Comparison of ENCODE assay signal across 8 cellular contexts in genomic region chr1:151398691-151399065, GRCh38. TPM values are rescaled to one million over a fixed set of nuclear protein-coding genes. Genes with fewer than 3 reads are reported as not detected.
A peak's percentile ranks its signal among the peaks of the same experiment; 100 is the strongest.
DNase-seq lines count a peak whose midpoint lies in the region; ATAC-seq and TF ChIP-seq lines count a peak whose summit lies in the region.

No MANE protein-coding gene starts in this region.

- H3K36me3 Mint-ChIP-seq in stimulated activated memory B cell treated with anti-CD40 and anti-IgM and Interleukin-4, amounts not matched to agents 10 μg/mL and 1 μg/mL and 100 μg/mL, for 72 hours = peaks cover 36% of the 10 kb centered on the region

- H3K27me3 Mint-ChIP-seq in stimulated activated memory B cell treated with anti-CD40 and anti-IgM and Interleukin-4, amounts not matched to agents 10 μg/mL and 1 μg/mL and 100 μg/mL, for 72 hours = no peaks in the 10 kb centered on the region

- peak overlapping the region; percentile 93 for H3K27ac ChIP-seq in fibroblast of lung (ENCODE audit: insufficient read depth, low read length)

- H3K27ac Mint-ChIP-seq in stimulated activated memory B cell treated with anti-CD40 and anti-IgM and Interleukin-4, amounts not matched to agents 10 μg/mL and 1 μg/mL and 100 μg/mL, for 72 hours = peak overlapping the region; percentile 97

- H4K20me1 ChIP-seq in fibroblast of lung (ENCODE audit: control insufficient read depth, extremely low read depth, insufficient read depth, low read length) = no peaks in the 10 kb centered on the region

- H3K4me3 ChIP-seq in fibroblast of lung (replicated peaks in 1 of 4; ENCODE audit: control extremely low read depth in 1 of 4, insufficient read depth in 1 of 4, low read depth in 3 of 4, low read length in 4 of 4) = peak overlapping the region in 2 of 4 experiments; percentile 80 to 97

- ATAC-seq in stimulated activated memory B cell treated with anti-CD40 and anti-IgM and Interleukin-4, amounts not matched to agents 10 μg/mL and 1 μg/mL and 100 μg/mL, for 72 hours = no peak

- H3K4me1 ChIP-seq in fibroblast of lung (ENCODE audit: control insufficient read depth, extremely low read depth, insufficient read depth, low read length) = peaks cover 8% of the 10 kb centered on the region

- H3K9me3 ChIP-seq in fibroblast of lung (ENCODE audit: control insufficient read depth, insufficient read depth, low read depth, low read length) = no peaks in the 10 kb centered on the region

- no peak overlapping the region for H3K4me2 ChIP-seq in fibroblast of lung (ENCODE audit: extremely low read depth, insufficient read depth, low read length)

- H3K27me3 ChIP-seq in fibroblast of lung (ENCODE audit: control insufficient read depth, insufficient read depth, low read length) = no peaks in the 10 kb centered on the region

- peaks cover 20% of the 10 kb centered on the region for H3K79me2 ChIP-seq in fibroblast of lung (ENCODE audit: control insufficient read depth, insufficient read depth, low read length)

- H3K9ac ChIP-seq in fibroblast of lung (ENCODE audit: insufficient read depth, low read length) = no peak overlapping the region

- peaks cover 22% of the 10 kb centered on the region for H3K4me1 Mint-ChIP-seq in stimulated activated memory B cell treated with anti-CD40 and anti-IgM and Interleukin-4, amounts not matched to agents 10 μg/mL and 1 μg/mL and 100 μg/mL, for 72 hours

- H3K36me3 ChIP-seq in fibroblast of lung (ENCODE audit: control insufficient read depth, insufficient read depth, low read length) = peaks cover 8% of the 10 kb centered on the region

- H2AFZ ChIP-seq in fibroblast of lung (ENCODE audit: low read length) = no peak overlapping the region

- H3K9me3 Mint-ChIP-seq in stimulated activated memory B cell treated with anti-CD40 and anti-IgM and Interleukin-4, amounts not matched to agents 10 μg/mL and 1 μg/mL and 100 μg/mL, for 72 hours = no peaks in the 10 kb centered on the region

- peak in 2 of 3 experiments; percentile 10 to 43 for DNase-seq in NCI-H1417 (lab: John Stamatoyannopoulos, UW)
- no peak for DNase-seq in NCI-H1417 treated with DMSO at 0.1 percent for 48 hours (lab: John Stamatoyannopoulos, UW)
- peak; percentile 10 for DNase-seq in T-helper 9 cell
- no peak for DNase-seq in fibroblast of lung (ENCODE audit: low read depth in 2 of 2)
- DNase-seq in NCI-H2107 (lab: John Stamatoyannopoulos, UW) = no peak
- no peak for DNase-seq in NCI-H1930 (lab: John Stamatoyannopoulos, UW)
- DNase-seq in NCI-H510A treated with DMSO at 0.1 percent for 48 hours (lab: John Stamatoyannopoulos, UW) = no peak

- peak overlapping the region; percentile 95 for H3K4me3 Mint-ChIP-seq in stimulated activated memory B cell treated with anti-CD40 and anti-IgM and Interleukin-4, amounts not matched to agents 10 μg/mL and 1 μg/mL and 100 μg/mL, for 72 hours

- TF ChIP-seq CTCF in fibroblast of lung (conservative IDR thresholded peaks at IDR 0.05 in 1 of 2, IDR thresholded peaks at IDR 0.05 in 1 of 2; ENCODE audit: low read depth in 1 of 2, low read length in 2 of 2) = no peak

RNA-seq across cellular contexts. Expression of gene PSMB4, which starts 0.7 kb away (rescaled TPM):
- total RNA-seq in fibroblast of lung = 335 and 339 TPM in 2 replicates
- polyA plus RNA-seq in fibroblast of lung = 370 and 426 TPM in 2 replicates
- polyA plus RNA-seq in fibroblast of lung (2012) = 333 and 407 TPM in 2 replicates
- 644 and 656 TPM in 2 replicates for polyA minus RNA-seq in fibroblast of lung (ENCODE audit: low replicate concordance)

RNA-seq across cellular contexts. Expression of gene SELENBP1, which starts 26.2 kb away (rescaled TPM):
- total RNA-seq in fibroblast of lung = 59.6 and 65.9 TPM in 2 replicates
- polyA plus RNA-seq in fibroblast of lung = 60.6 and 85.4 TPM in 2 replicates
- polyA plus RNA-seq in fibroblast of lung (2012) = 54.3 and 72.6 TPM in 2 replicates
- 58.4 and 79.8 TPM in 2 replicates for polyA minus RNA-seq in fibroblast of lung (ENCODE audit: low replicate concordance)

RNA-seq across cellular contexts. Expression of gene RFX5, which starts 51.6 kb away (rescaled TPM):
- 21.6 and 35.5 TPM in 2 replicates for total RNA-seq in fibroblast of lung
- 18.4 and 20.1 TPM in 2 replicates for polyA plus RNA-seq in fibroblast of lung
- 15.2 and 16.1 TPM in 2 replicates for polyA plus RNA-seq in fibroblast of lung (2012)
- polyA minus RNA-seq in fibroblast of lung (ENCODE audit: low replicate concordance) = 20.7 and 104 TPM in 2 replicates

Comparison
In these comparisons a context has a peak if more than half of its experiments do, and no peak if none do; other contexts are left out.
1. DNase-seq: peak in NCI-H1417 (2 of 3) and T-helper 9 cell (single experiment); none in NCI-H1417 treated with DMSO at 0.1 percent for 48 hours (single experiment), fibroblast of lung (0 of 2), NCI-H2107 (single experiment), NCI-H1930 (0 of 2) and NCI-H510A treated with DMSO at 0.1 percent for 48 hours (single experiment).